ENCODE assay signal across 21 cellular contexts in genomic region chr9:136081826-136082495, GRCh38. TPM values are rescaled to one million over a fixed set of nuclear protein-coding genes. Genes with fewer than 3 reads are reported as not detected.
DNase-seq lines count a peak whose midpoint lies in the region.
"Had no signal": no experiment of that assay in that cellular context is flagged by ENCODE, and none has a peak within 500 bp of the region (broad histone marks: within the 10 kb centered on the region; RNA-seq: fewer than 3 reads in every experiment).

No MANE protein-coding gene starts in this region.

- H3K27me3 ChIP-seq in iPS-15b (ENCODE audit: control insufficient read depth, insufficient read depth, low read length) (no peaks in the 10 kb centered on the region), skeletal muscle tissue (ENCODE audit: control insufficient read depth in 3 of 3, insufficient read depth in 3 of 3, low read length in 3 of 3) (no peaks in the 10 kb centered on the region)
- H3K27me3 ChIP-seq: ascending aorta, dorsolateral prefrontal cortex, tibial artery had no signal

- DNase-seq in NCI-H1417 (lab: John Stamatoyannopoulos, UW) (peak in 2 of 3 experiments; percentile 27 to 55), NCI-H1417 treated with DMSO at 0.1 percent for 48 hours (lab: John Stamatoyannopoulos, UW) (no peak), NCI-H510A (lab: John Stamatoyannopoulos, UW) (peak; percentile 75), NCI-H1048 (lab: John Stamatoyannopoulos, UW) (no peak), MV-4-11 (lab: John Stamatoyannopoulos, UW) (no peak)
- no peak for DNase-seq in stimulated activated CD4-positive, alpha-beta T cell treated with anti-CD3 and anti-CD28 coated beads, Interleukin-2, amount 100 ng/mL, for 24 hours
- DNase-seq: activated CD4-positive, alpha-beta T cell treated with anti-CD3 and anti-CD28 coated beads for 36 hours; activated T-cell treated with anti-CD3 and anti-CD28 coated beads, Interleukin-2, amount 50 U/mL, for 72 hours; Caco-2; central memory CD4-positive, alpha-beta T cell; EL; NCI-H1694 treated with DMSO at 0.1 percent for 48 hours; nephron progenitor cell; small intestine; stimulated activated naive CD4-positive, alpha-beta T cell had no signal

- H3K36me3 ChIP-seq in iPS-15b (ENCODE audit: control insufficient read depth, insufficient read depth, low read length), result no peaks in the 10 kb centered on the region
- peaks cover 0 to 2% (median 0%) of the 10 kb centered on the region in 3 donors for H3K36me3 ChIP-seq in skeletal muscle tissue (ENCODE audit: control insufficient read depth in 3 of 3, insufficient read depth in 3 of 3, low read length in 3 of 3)
- H3K36me3 ChIP-seq: ascending aorta had no signal

- no peaks in the 10 kb centered on the region for H3K9me3 ChIP-seq in iPS-15b (ENCODE audit: control insufficient read depth, insufficient read depth, low read length)
- no peaks in the 10 kb centered on the region for H3K9me3 ChIP-seq in skeletal muscle tissue (ENCODE audit: control insufficient read depth in 3 of 3, low read length in 3 of 3)
- H3K9me3 ChIP-seq: ascending aorta, Caco-2, tibial artery had no signal

- H3K4me3 ChIP-seq in iPS-15b (ENCODE audit: low read depth, low read length) (no peak overlapping the region), skeletal muscle tissue (ENCODE audit: low read length in 3 of 3) (peak overlapping the region in 1 of 3 donors; percentile 32)
- H3K4me3 ChIP-seq: ascending aorta, tibial artery had no signal

- H3K9ac ChIP-seq in iPS-15b (ENCODE audit: low read depth, low read length) (peak overlapping the region; percentile 24), skeletal muscle tissue (ENCODE audit: low read depth in 1 of 3, low read length in 3 of 3) (peak overlapping the region in 2 of 3 donors; percentile 56 to 57)

- H3K27ac ChIP-seq in skeletal muscle tissue (ENCODE audit: low read depth, low read length), result peak overlapping the region; percentile 36
- H3K27ac ChIP-seq: 22Rv1, ascending aorta had no signal

- H3K4me1 ChIP-seq in iPS-15b (ENCODE audit: control insufficient read depth, insufficient read depth, low read length) (no peaks in the 10 kb centered on the region), skeletal muscle tissue (ENCODE audit: control insufficient read depth in 3 of 3, insufficient read depth in 3 of 3, low read length in 3 of 3) (peaks cover 52 to 79% (median 74%) of the 10 kb centered on the region in 3 donors)
- H3K4me1 ChIP-seq: Caco-2 had no signal

RNA-seq across cellular contexts. Expression of gene NACC2, which starts 13.1 kb away (rescaled TPM):
- 7.3 TPM for total RNA-seq in skeletal muscle tissue

RNA-seq across cellular contexts. Expression of gene TMEM250, which starts 36.7 kb away (rescaled TPM):
- total RNA-seq in skeletal muscle tissue, result 24.0 TPM

Comparison
In these comparisons a context has a peak if more than half of its experiments do, and no peak if none do; other contexts are left out.
1. DNase-seq: peak in NCI-H1417 (2 of 3) and NCI-H510A (single experiment); none in NCI-H1417 treated with DMSO at 0.1 percent for 48 hours (single experiment), stimulated activated CD4-positive, alpha-beta T cell treated with anti-CD3 and anti-CD28 coated beads, Interleukin-2, amount 100 ng/mL, for 24 hours (0 of 2), NCI-H1048 (single experiment) and MV-4-11 (single experiment).